Comparison of ENCODE assay signal across 10 cellular contexts in the genomic region with DNA sequence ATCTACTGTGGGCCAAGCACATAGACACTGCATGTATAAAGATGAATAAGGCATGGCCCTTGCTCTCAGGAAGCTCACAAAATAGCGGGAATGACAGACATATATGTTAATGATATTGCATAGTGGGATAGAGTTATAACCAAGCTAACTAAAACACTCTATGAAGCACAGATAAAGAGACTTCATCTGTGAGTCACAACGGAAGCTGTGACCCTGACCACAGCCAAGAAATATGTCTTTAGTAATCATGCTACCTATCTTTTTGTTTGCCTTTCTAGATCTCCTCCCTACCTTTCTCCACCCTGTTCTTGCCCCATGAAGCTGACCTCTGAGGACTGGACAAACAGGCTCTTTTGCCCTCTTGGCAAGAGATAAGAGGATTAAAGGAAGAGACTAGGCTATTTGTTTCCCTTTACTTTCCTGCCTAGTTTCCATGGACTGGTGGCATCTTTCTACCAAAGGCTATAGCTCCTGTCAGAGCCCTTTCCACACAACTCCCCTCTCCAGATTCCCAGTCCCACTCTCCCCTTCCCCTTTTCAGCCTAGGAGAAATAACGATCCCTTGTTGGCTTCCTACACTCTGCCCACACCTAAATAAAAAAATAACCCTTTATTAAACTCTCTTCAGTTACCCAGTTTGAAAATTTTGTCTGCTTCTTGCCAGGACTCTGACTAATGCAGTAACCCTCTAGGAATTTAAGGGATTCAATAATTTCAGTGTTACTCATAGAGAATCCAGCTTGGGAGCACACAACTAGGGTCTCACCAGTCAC.
DNase-seq lines count a peak whose midpoint lies in the region; ATAC-seq, FAIRE-seq and TF ChIP-seq lines count a peak whose summit lies in the region.
"Had no signal": no experiment of that assay in that cellular context is flagged by ENCODE, and none has a peak within 500 bp of the region (broad histone marks: within the 10 kb centered on the region; RNA-seq: fewer than 3 reads in every experiment).

No MANE protein-coding gene starts in this region.

- peak overlapping the region; percentile 100 for H2BK5ac ChIP-seq in IMR-90 (ENCODE audit: low read depth, low read length, poor library complexity, severe bottlenecking)

- peak overlapping the region; percentile 99 for H4K5ac ChIP-seq in IMR-90 (ENCODE audit: low read depth, low read length)

- CTCF ChIA-PET in IMR-90 (lab: Yijun Ruan, JAX): interaction anchor here (0.7 kb wide), 1 partner anchor 507 kb away, joined by 3 read pairs; no protein-coding TSS in a partner anchor
- CTCF ChIA-PET in GM12878 (lab: Yijun Ruan, JAX): interaction anchor here (2.8 kb wide), 1 partner anchor 45 kb away, joined by 8 read pairs; no protein-coding TSS in a partner anchor

- H3K9me3 Mint-ChIP-seq in T-helper 2 cell treated with Interferon-gamma antibody and Interleukin-4, amounts not matched to agents 5 μg/mL and 100 μg/mL, for 36 hours: no peaks in the 10 kb centered on the region

- RAD21 ChIA-PET in GM12878 (lab: Charles Lee; ENCODE audit: unreplicated experiment): interaction anchor here (1.3 kb wide), 1 partner anchor 527 kb away, joined by 3 read pairs; no protein-coding TSS in a partner anchor

- H3K36me3 ChIP-seq in IMR-90 (ENCODE audit: control insufficient read depth, insufficient read depth, low read length) (no peaks in the 10 kb centered on the region), GM12878 (ENCODE audit: control insufficient read depth in 2 of 2, insufficient read depth in 2 of 2, low read length in 1 of 2) (no peaks in the 10 kb centered on the region), right lobe of liver (no peaks in the 10 kb centered on the region)

- no peaks in the 10 kb centered on the region for H3K9me3 ChIP-seq in IMR-90 (ENCODE audit: control insufficient read depth, insufficient read depth, low read length)
- H3K9me3 ChIP-seq in GM12878 (replicated peaks; ENCODE audit: control insufficient read depth, insufficient read depth, low read length): no peaks in the 10 kb centered on the region
- no peaks in the 10 kb centered on the region for H3K9me3 ChIP-seq in right lobe of liver

- no peak overlapping the region for H3K4me3 ChIP-seq in IMR-90 (ENCODE audit: insufficient read depth, low read depth, low read length)
- H3K4me3 ChIP-seq in GM12878: no peak overlapping the region
- H3K4me3 ChIP-seq in right lobe of liver: no peak overlapping the region

- peak overlapping the region; percentile 100 for H2BK20ac ChIP-seq in IMR-90 (ENCODE audit: low read depth, low read length)

- H4K91ac ChIP-seq in IMR-90 (ENCODE audit: insufficient read depth, low read depth, low read length): peak overlapping the region; percentile 95

- H3K4me1 ChIP-seq in IMR-90 (ENCODE audit: control insufficient read depth, insufficient read depth, low read length) (peaks cover 25% of the 10 kb centered on the region), GM12878 (ENCODE audit: control insufficient read depth, insufficient read depth, low read length) (no peaks in the 10 kb centered on the region), right lobe of liver (peaks cover 0 to 12% (median 0%) of the 10 kb centered on the region in 4 donors)

- peaks cover 13% of the 10 kb centered on the region for H3K9me1 ChIP-seq in IMR-90 (ENCODE audit: insufficient read depth, low read length)

- H2AK9ac ChIP-seq in IMR-90 (replicated peaks; ENCODE audit: low read depth, low read length, poor library complexity): peak overlapping the region; percentile 90

- in situ Hi-C loops in IMR-90 (cut with MboI; ENCODE audit: low sequenced_read_pairs): no loop called here
- in situ Hi-C loops in GM12878 (cut with MboI): no loop called here

- peak overlapping the region; percentile 94 for H3K14ac ChIP-seq in IMR-90 (replicated peaks; ENCODE audit: low read depth, low read length)

- H3K27ac ChIP-seq in IMR-90 (ENCODE audit: insufficient read depth, low read length): peak overlapping the region; percentile 99
- no peak overlapping the region for H3K27ac ChIP-seq in GM12878 (ENCODE audit: control insufficient read depth, insufficient read depth)
- no peak overlapping the region for H3K27ac ChIP-seq in right lobe of liver

- TF ChIP-seq RAD21 in IMR-90 (IDR thresholded peaks at IDR 0.05; ENCODE audit: low read length) (no peak), GM12878 (IDR thresholded peaks at IDR 0.05; ENCODE audit: insufficient read depth, low read depth, low read length) (no peak)

- H3K56ac ChIP-seq in IMR-90 (ENCODE audit: extremely low read depth, insufficient read depth, low read length): peak overlapping the region; percentile 99

- H3K4me3 Mint-ChIP-seq in T-helper 2 cell treated with Interferon-gamma antibody and Interleukin-4, amounts not matched to agents 5 μg/mL and 100 μg/mL, for 36 hours: no peak overlapping the region
- H3K4me3 Mint-ChIP-seq: central memory CD8-positive, alpha-beta T cell had no signal

- SMC1A ChIA-PET in GM12878 (lab: Charles Lee; ENCODE audit: uncharacterized antibody, unreplicated experiment): interaction anchor here (1.3 kb wide), 1 partner anchor 10 kb away, joined by 4 read pairs; no protein-coding TSS in a partner anchor

- POLR2A ChIA-PET in IMR-90 (lab: Charles Lee; ENCODE audit: unreplicated experiment): interaction anchor here (1.0 kb wide), 1 partner anchor 24 kb away, joined by 3 read pairs; no protein-coding TSS in a partner anchor
- POLR2A ChIA-PET in GM12878 (lab: Charles Lee): interaction anchor here (0.8 kb wide), 1 partner anchor 15 kb away, joined by 4 read pairs; no protein-coding TSS in a partner anchor

- peak overlapping the region; percentile 99 for H3K4ac ChIP-seq in IMR-90 (ENCODE audit: low read depth, low read length)

- H3K36me3 Mint-ChIP-seq in T-helper 2 cell treated with Interferon-gamma antibody and Interleukin-4, amounts not matched to agents 5 μg/mL and 100 μg/mL, for 36 hours (ENCODE audit: low read depth): no peaks in the 10 kb centered on the region

- H4K20me1 ChIP-seq in IMR-90 (ENCODE audit: insufficient read depth, low read length) (no peaks in the 10 kb centered on the region), GM12878 (ENCODE audit: control insufficient read depth, insufficient read depth) (no peaks in the 10 kb centered on the region)

- H3K27me3 Mint-ChIP-seq in T-helper 2 cell treated with Interferon-gamma antibody and Interleukin-4, amounts not matched to agents 5 μg/mL and 100 μg/mL, for 36 hours (ENCODE audit: low read depth): no peaks in the 10 kb centered on the region
- H3K27me3 Mint-ChIP-seq: central memory CD8-positive, alpha-beta T cell had no signal

- BruUV-seq in IMR-90 (replicated peaks; lab: Mats Ljungman, UMichigan) (no TSS peak), GM12878 (replicated peaks; lab: Mats Ljungman, UMichigan) (no TSS peak)

- DNase-seq in AG20443 (ENCODE audit: low spot score): peak; percentile 75
- peak; percentile 84 for DNase-seq in IMR-90
- DNase-seq in GM12878 (ENCODE audit: low read depth, low spot score): no peak
- DNase-seq in right lobe of liver: no peak
- DNase-seq in T-helper 2 cell treated with Interferon-gamma antibody and Interleukin-4, amounts not matched to agents 5 μg/mL and 100 μg/mL, for 36 hours (ENCODE audit: low spot score): no peak
- DNase-seq: COR-L47 had no signal

- no peak overlapping the region for H3K27ac Mint-ChIP-seq in T-helper 2 cell treated with Interferon-gamma antibody and Interleukin-4, amounts not matched to agents 5 μg/mL and 100 μg/mL, for 36 hours

- no peak for TF ChIP-seq EP300 in GM12878 (IDR thresholded peaks at IDR 0.05; ENCODE audit: borderline replicate concordance in 1 of 2, control insufficient read depth in 1 of 2, low read depth in 2 of 2, low read length in 2 of 2)

- peak overlapping the region; percentile 85; the same call in 2 of the 3 replicates for H2BK15ac ChIP-seq in IMR-90 (ENCODE audit: low read depth, low read length)

- intact Hi-C loops in IMR-90 (cut with micrococcal nuclease): loop anchor here (2.0 to 10.0 kb wide), 2 partner anchors 507 to 567 kb away; no protein-coding TSS in a partner anchor
- intact Hi-C loops in GM12878 (cut with micrococcal nuclease; ENCODE audit: unreplicated experiment): no loop called here
- intact Hi-C loops in right lobe of liver (cut with DNase I): no loop called here

- H2AK5ac ChIP-seq in IMR-90 (ENCODE audit: low read depth, low read length): peak overlapping the region; percentile 93

- H3K79me1 ChIP-seq in IMR-90 (ENCODE audit: low read depth in 1 of 2, low read length in 2 of 2): no peaks in the 10 kb centered on the region

- ATAC-seq in IMR-90 (ENCODE audit: low read depth): peak; percentile 78
- ATAC-seq in GM12878: peak; percentile 46
- ATAC-seq in right lobe of liver: peak; percentile 84 to 98 (median 96)
- no peak for ATAC-seq in GM21381 (IDR thresholded peaks at IDR 0.05; ENCODE audit: unreplicated experiment)
- ATAC-seq in HG02610 (IDR thresholded peaks at IDR 0.05; ENCODE audit: unreplicated experiment): no peak
- ATAC-seq in HG03432 (IDR thresholded peaks at IDR 0.05; ENCODE audit: unreplicated experiment): no peak

- TF ChIP-seq POLR2A in IMR-90 (IDR thresholded peaks at IDR 0.05; ENCODE audit: low read depth, low read length) (no peak), GM12878 (IDR thresholded peaks at IDR 0.05; ENCODE audit: low read depth, low read length) (no peak), right lobe of liver (IDR thresholded peaks at IDR 0.05) (no peak)

- peak overlapping the region; percentile 87 to 95 for H4K8ac ChIP-seq in IMR-90 (ENCODE audit: low read depth in 2 of 2, low read length in 2 of 2)

- WGBS in IMR-90 (ENCODE audit: extremely low coverage in 2 of 2, insufficient read length in 1 of 2), 2 experiments: 0% methylated on average over 1 of the region's 3 CpGs; no CpG with 5 or more reads in 1 of the 2 experiments
- 57% methylated on average over 3 of the region's 3 CpGs for WGBS in GM12878 (ENCODE audit: insufficient coverage, insufficient replicate concordance, low lambda C conversion rate, missing lambda C conversion rate)
- 16% methylated on average over 3 of the region's 3 CpGs for WGBS in right lobe of liver (ENCODE audit: insufficient coverage, low coverage, low lambda C conversion rate, missing lambda C conversion rate)

- no peak for FAIRE-seq in GM12878 (lab: Jason Lieb, UNC)

- H3K9ac ChIP-seq in IMR-90 (ENCODE audit: low read depth, low read length): peak overlapping the region; percentile 73
- no peak overlapping the region for H3K9ac ChIP-seq in GM12878 (ENCODE audit: control insufficient read depth, insufficient read depth, low read length)

- dilution Hi-C loops in IMR-90 (cut with HindIII; ENCODE audit: low sequenced_read_pairs, unreplicated experiment): no loop called here

- H3K4me2 ChIP-seq in IMR-90 (ENCODE audit: low read depth, low read length): peak overlapping the region; percentile 85
- no peak overlapping the region for H3K4me2 ChIP-seq in GM12878 (ENCODE audit: control insufficient read depth, insufficient read depth)

- TF ChIP-seq CTCF in IMR-90 (conservative IDR thresholded peaks at IDR 0.05; ENCODE audit: low read depth, low read length) (no peak), GM12878 (IDR thresholded peaks at IDR 0.05 in 2 of 3, conservative IDR thresholded peaks at IDR 0.05 in 1 of 3; ENCODE audit: control insufficient read depth in 2 of 3, extremely low read depth in 1 of 3, insufficient read depth in 1 of 3, low read depth in 3 of 3, low read length in 3 of 3) (no peak), right lobe of liver (IDR thresholded peaks at IDR 0.05) (no peak)

- H3K23ac ChIP-seq in IMR-90 (ENCODE audit: low read depth, low read length): peak overlapping the region; percentile 96

- no peaks in the 10 kb centered on the region for H3K4me1 Mint-ChIP-seq in T-helper 2 cell treated with Interferon-gamma antibody and Interleukin-4, amounts not matched to agents 5 μg/mL and 100 μg/mL, for 36 hours (ENCODE audit: low read depth)
- H3K4me1 Mint-ChIP-seq: central memory CD8-positive, alpha-beta T cell had no signal

- H3K27me3 ChIP-seq in IMR-90 (ENCODE audit: control insufficient read depth, insufficient read depth, low read length) (no peaks in the 10 kb centered on the region), GM12878 (replicated peaks in 1 of 2; ENCODE audit: control insufficient read depth in 2 of 2, insufficient read depth in 2 of 2, low read length in 1 of 2) (no peaks in the 10 kb centered on the region), right lobe of liver (no peaks in the 10 kb centered on the region)

- H2BK120ac ChIP-seq in IMR-90 (ENCODE audit: low read depth, low read length): peak overlapping the region; percentile 100

- no peaks in the 10 kb centered on the region for H3K79me2 ChIP-seq in GM12878 (ENCODE audit: control insufficient read depth, insufficient read depth, low read length)

- H3K18ac ChIP-seq in IMR-90 (ENCODE audit: low read depth, low read length): peak overlapping the region; percentile 100

- no peak overlapping the region for H2AFZ ChIP-seq in IMR-90 (replicated peaks; ENCODE audit: low read length, poor library complexity)
- no peak overlapping the region for H2AFZ ChIP-seq in GM12878 (ENCODE audit: control insufficient read depth, low read depth, low read length)

Comparison
In these comparisons a context has a peak if more than half of its experiments do, and no peak if none do; other contexts are left out.
1. DNase-seq: peak in AG20443 (single experiment) and IMR-90 (single experiment); none in GM12878 (single experiment), right lobe of liver (0 of 3) and T-helper 2 cell treated with Interferon-gamma antibody and Interleukin-4, amounts not matched to agents 5 μg/mL and 100 μg/mL, for 36 hours (single experiment).
2. ATAC-seq: peak in IMR-90 (single experiment), GM12878 (single experiment) and right lobe of liver (4 of 4); none in GM21381 (single experiment), HG02610 (single experiment) and HG03432 (single experiment).